ENCODE assay signal across 10 cellular contexts in genomic region chr4:56386091-56386490, GRCh38. TPM values are rescaled to one million over a fixed set of nuclear protein-coding genes. Genes with fewer than 3 reads are reported as not detected.
DNase-seq lines count a peak whose midpoint lies in the region; ATAC-seq, FAIRE-seq and TF ChIP-seq lines count a peak whose summit lies in the region.
"Had no signal": no experiment of that assay in that cellular context is flagged by ENCODE, and none has a peak within 500 bp of the region (broad histone marks: within the 10 kb centered on the region; RNA-seq: fewer than 3 reads in every experiment).

No MANE protein-coding gene starts in this region.

- H3K27me3 ChIP-seq in HCT116 (ENCODE audit: insufficient read depth, low read length) (no peaks in the 10 kb centered on the region), lower lobe of right lung (ENCODE audit: low read depth) (no peaks in the 10 kb centered on the region)

- H3K4me1 ChIP-seq in A549: peaks cover 4% of the 10 kb centered on the region; the same call in 1 of the 3 replicates
- peaks cover 7 to 15% of the 10 kb centered on the region in 2 experiments; a peak in 3 of 4 replicates for H3K4me1 ChIP-seq in HCT116 (ENCODE audit: control insufficient read depth in 1 of 2, insufficient read depth in 2 of 2, low read length in 2 of 2)
- peaks cover 15% of the 10 kb centered on the region for H3K4me1 ChIP-seq in lower lobe of right lung

- no peaks in the 10 kb centered on the region for H3K9me2 ChIP-seq in HCT116 (ENCODE audit: insufficient read depth)

- FAIRE-seq in A549 (lab: Jason Lieb, UNC): no peak

- peak overlapping the region; percentile 86 for H3K4me2 ChIP-seq in A549
- H3K4me2 ChIP-seq in HCT116 (ENCODE audit: low read length): peak overlapping the region; percentile 89

- no peak for TF ChIP-seq CTCF in A549 (IDR thresholded peaks at IDR 0.05)
- no peak for TF ChIP-seq CTCF in HCT116 (IDR thresholded peaks at IDR 0.05 in 2 of 3, conservative IDR thresholded peaks at IDR 0.05 in 1 of 3; ENCODE audit: borderline replicate concordance in 1 of 3, insufficient read depth in 1 of 3, low read depth in 2 of 3, low read length in 2 of 3)
- no peak for TF ChIP-seq CTCF in astrocyte of the cerebellum (IDR thresholded peaks at IDR 0.05; ENCODE audit: low read depth, low read length, missing control alignments)
- no peak for TF ChIP-seq CTCF in lower lobe of right lung (IDR thresholded peaks at IDR 0.05)
- TF ChIP-seq CTCF in GM10266 (IDR thresholded peaks at IDR 0.05; ENCODE audit: control insufficient read depth, insufficient read depth, low read depth, missing control alignments): no peak

- peak overlapping the region; percentile 92 to 97; a peak in 4 of 6 replicates for H3K27ac ChIP-seq in A549
- H3K27ac ChIP-seq in HCT116 (ENCODE audit: low read depth, low read length): peak overlapping the region; percentile 86
- H3K27ac ChIP-seq in lower lobe of right lung: peak overlapping the region; percentile 96

- DNase-seq in A549 (ENCODE audit: low read depth in 1 of 2, low spot score in 1 of 2): no peak
- DNase-seq in HCT116 (ENCODE audit: low read depth, low spot score): no peak
- no peak for DNase-seq in astrocyte of the cerebellum (ENCODE audit: low read depth)
- no peak for DNase-seq in lower lobe of right lung
- DNase-seq in NCI-H2171 (lab: John Stamatoyannopoulos, UW): no peak
- no peak for DNase-seq in GM10266 (ENCODE audit: extremely low spot score)
- DNase-seq: kidney glomerular epithelial cell; stimulated activated CD8-positive, alpha-beta memory T cell treated with anti-CD3 and anti-CD28 coated beads, Interleukin-4, amount 100 ng/mL, for 48 hours had no signal

- no peaks in the 10 kb centered on the region for H3K9me3 ChIP-seq in A549
- no peaks in the 10 kb centered on the region for H3K9me3 ChIP-seq in HCT116 (ENCODE audit: control insufficient read depth in 1 of 2, insufficient read depth in 1 of 2, low read depth in 1 of 2, low read length in 2 of 2)
- H3K9me3 ChIP-seq in lower lobe of right lung: no peaks in the 10 kb centered on the region

- H4K20me1 ChIP-seq in HCT116 (ENCODE audit: insufficient read depth): no peaks in the 10 kb centered on the region

- peak overlapping the region; percentile 81 for H3K4me3 ChIP-seq in A549
- H3K4me3 ChIP-seq in HCT116 (replicated peaks in 1 of 2; ENCODE audit: low read depth in 1 of 2, low read length in 2 of 2): peak overlapping the region; percentile 51 to 85
- peak overlapping the region; percentile 61 for H3K4me3 ChIP-seq in astrocyte of the cerebellum (ENCODE audit: low read depth, low read length)
- peak overlapping the region; percentile 76 for H3K4me3 ChIP-seq in lower lobe of right lung

- H3K9ac ChIP-seq in HCT116 (ENCODE audit: low read length): peak overlapping the region; percentile 92

- intact Hi-C loops in HCT116 (cut with micrococcal nuclease) (no loop called here), lower lobe of right lung (cut with DNase I) (no loop called here)

- BruUV-seq in HCT116 (replicated peaks; lab: Mats Ljungman, UMichigan): no TSS peak

- ATAC-seq in A549 (no peak), HCT116 (no peak), lower lobe of right lung (no peak), HG03378 (IDR thresholded peaks at IDR 0.05; ENCODE audit: unreplicated experiment) (no peak), GM18868 (IDR thresholded peaks at IDR 0.05; ENCODE audit: unreplicated experiment) (no peak)

- RAD21 ChIA-PET in HCT116 (lab: Charles Lee; ENCODE audit: low non-redundant PET in 1 of 2, low total read pairs in 2 of 2, uncharacterized antibody in 2 of 2, unreplicated experiment in 2 of 2): no interaction called here

- H3K36me3 ChIP-seq in HCT116 (ENCODE audit: control insufficient read depth in 1 of 2, insufficient read depth in 2 of 2, low read length in 2 of 2) (peaks cover 2 to 7% of the 10 kb centered on the region in 2 experiments; a peak in 2 of 4 replicates), lower lobe of right lung (no peaks in the 10 kb centered on the region)

- POLR2A ChIA-PET in A549 (lab: Yijun Ruan, JAX) (interaction anchor here (0.6 to 2.4 kb wide), 8 partner anchors 13 to 632 kb away, joined by 3 to 60 read pairs (median 5); partner anchors contain the start of genes CEP135, PAICS and PPAT), HCT116 (lab: Charles Lee) (interaction anchor here (0.6 to 2.2 kb wide), 4 partner anchors 49 to 450 kb away, joined by 4 to 18 read pairs (median 5); partner anchors contain the start of genes CEP135, PAICS and PPAT)

- CTCF ChIA-PET in A549 (lab: Yijun Ruan, JAX): no interaction called here
- CTCF ChIA-PET in HCT116 (lab: Charles Lee): interaction anchor here (0.7 kb wide), 1 partner anchor 748 kb away, joined by 5 read pairs; no protein-coding TSS in a partner anchor

- in situ Hi-C loops in astrocyte of the cerebellum (cut with HindIII; ENCODE audit: low sequenced_read_pairs): no loop called here

- 93% methylated on average over 4 of the region's 4 CpGs for WGBS in A549 (ENCODE audit: missing lambda C conversion rate)

- no peak for TF ChIP-seq RAD21 in A549 (conservative IDR thresholded peaks at IDR 0.05 in 1 of 2, IDR thresholded peaks at IDR 0.05 in 1 of 2)
- no peak for TF ChIP-seq RAD21 in HCT116 (IDR thresholded peaks at IDR 0.05; ENCODE audit: low read depth)

- peaks cover 28% of the 10 kb centered on the region for H3K79me2 ChIP-seq in HCT116 (ENCODE audit: insufficient read depth, low read length)

- TF ChIP-seq POLR2A in A549 (IDR thresholded peaks at IDR 0.05; ENCODE audit: low read length) (no peak), HCT116 (IDR thresholded peaks at IDR 0.05; ENCODE audit: borderline replicate concordance, extremely low read depth, insufficient read depth, insufficient read length) (no peak)

- no peak overlapping the region for H2AFZ ChIP-seq in HCT116 (ENCODE audit: low read depth, low read length, poor library complexity, severe bottlenecking)

- no peak for TF ChIP-seq EP300 in A549 (IDR thresholded peaks at IDR 0.05)

TF ChIP-seq in A549, 52 proteins besides CTCF, POLR2A, EP300 and RAD21 (continues in another document):
- TF ChIP-seq ELK1 (IDR thresholded peaks at IDR 0.05; ENCODE audit: low read depth, low read length) (no peak), CEBPB (IDR thresholded peaks at IDR 0.05) (0 out of 4 replicates have a peak, but pooled peaks of 1 of the 2 experiments have one; percentile 27), SREBF2 (IDR thresholded peaks at IDR 0.05) (no peak), CBX8 (IDR thresholded peaks at IDR 0.05) (no peak), ZC3H11A (IDR thresholded peaks at IDR 0.05) (no peak)

TF ChIP-seq in HCT116, 20 proteins besides CTCF, POLR2A, EP300 and RAD21:
- TF ChIP-seq CEBPB (IDR thresholded peaks at IDR 0.05; ENCODE audit: low read depth) (0 out of 2 replicates have a peak, but pooled peaks have one; percentile 12), ZBTB33 (IDR thresholded peaks at IDR 0.05; ENCODE audit: extremely low read depth, insufficient replicate concordance, low read length) (no peak)

RNA-seq across cellular contexts. Expression of gene AASDH, which starts 1.2 kb away (rescaled TPM):
- polyA plus RNA-seq in A549 (2011; rRNA removed) (11.1 and 12.2 TPM in 2 replicates), A549 (2017; fragmentation: RNase III; extraction: RNeasy Plus Mini Kit Qiagen cat#74134 plus additional on column Dnase treatment) (4.6 to 4.8 TPM (median 4.7 TPM) in 3 replicates)
- polyA plus RNA-seq in A549 (2012; cell fraction: cytosol; rRNA removed): 1.7 and 1.8 TPM in 2 replicates
- polyA plus RNA-seq in A549 (2012; cell fraction: nucleus; rRNA removed): 1.6 and 2.7 TPM in 2 replicates
- polyA minus RNA-seq in A549 (2011; rRNA and poly(A)+ RNA removed): 5.3 and 7.1 TPM in 2 replicates
- total RNA-seq in HCT116 (2021; ENCODE audit: unreplicated experiment) (13.7 TPM), lower lobe of right lung (10.8 TPM)
- polyA plus RNA-seq in HCT116 (2012): 6.2 and 8.3 TPM in 2 replicates

RNA-seq across cellular contexts. Expression of gene PPAT, which starts 49.3 kb away (rescaled TPM):
- polyA plus RNA-seq in A549 (2011; rRNA removed): 25.4 and 26.7 TPM in 2 replicates
- polyA plus RNA-seq in A549 (2012; cell fraction: cytosol; rRNA removed): 8.1 and 8.3 TPM in 2 replicates
- polyA plus RNA-seq in A549 (2012; cell fraction: nucleus; rRNA removed): 5.3 and 7.5 TPM in 2 replicates
- 22.2 to 23.6 TPM (median 22.8 TPM) in 3 replicates for polyA plus RNA-seq in A549 (2017; fragmentation: RNase III; extraction: RNeasy Plus Mini Kit Qiagen cat#74134 plus additional on column Dnase treatment)
- 6.8 and 12.8 TPM in 2 replicates for polyA minus RNA-seq in A549 (2011; rRNA and poly(A)+ RNA removed)
- total RNA-seq in HCT116 (2021; ENCODE audit: unreplicated experiment): 78.6 TPM
- 27.5 and 29.1 TPM in 2 replicates for polyA plus RNA-seq in HCT116 (2012)
- 4.7 TPM for total RNA-seq in lower lobe of right lung

RNA-seq across cellular contexts. Expression of gene PAICS, which starts 50.0 kb away (rescaled TPM):
- polyA plus RNA-seq in A549 (2011; rRNA removed): 185 and 227 TPM in 2 replicates
- polyA plus RNA-seq in A549 (2012; cell fraction: cytosol; rRNA removed): 82.8 and 92.9 TPM in 2 replicates
- polyA plus RNA-seq in A549 (2012; cell fraction: nucleus; rRNA removed): 49.2 and 84.4 TPM in 2 replicates
- 154 to 167 TPM (median 156 TPM) in 3 replicates for polyA plus RNA-seq in A549 (2017; fragmentation: RNase III; extraction: RNeasy Plus Mini Kit Qiagen cat#74134 plus additional on column Dnase treatment)
- 49.3 and 53.2 TPM in 2 replicates for polyA minus RNA-seq in A549 (2011; rRNA and poly(A)+ RNA removed)
- total RNA-seq in HCT116 (2021; ENCODE audit: unreplicated experiment): 324 TPM
- polyA plus RNA-seq in HCT116 (2012): 77.8 and 119 TPM in 2 replicates
- total RNA-seq in lower lobe of right lung: 21.0 TPM

Comparison
In these comparisons a context has a peak if more than half of its experiments do, and no peak if none do; other contexts are left out.
1. RNA of gene PPAT, which starts 49.3 kb away (total RNA-seq): 78.6 TPM in HCT116 (single experiment); 4.7 TPM in lower lobe of right lung (single experiment); every median in the first group is over 10 times any median in the second.
2. RNA of gene PAICS, which starts 50.0 kb away (total RNA-seq): 324 TPM in HCT116 (single experiment); 21.0 TPM in lower lobe of right lung (single experiment); every median in the first group is over 10 times any median in the second.
3. Peak in every context shown above with its lines, with median percentiles within 50 percentile points of each other: H3K27ac ChIP-seq and H3K4me3 ChIP-seq.